Comparison of ENCODE assay signal across 11 cellular contexts in genomic region chr2:101114268-101114783, GRCh38. TPM values are rescaled to one million over a fixed set of nuclear protein-coding genes. Genes with fewer than 3 reads are reported as not detected.
DNase-seq lines count a peak whose midpoint lies in the region; ATAC-seq, FAIRE-seq and TF ChIP-seq lines count a peak whose summit lies in the region.
"Had no signal": no experiment of that assay in that cellular context is flagged by ENCODE, and none has a peak within 500 bp of the region (broad histone marks: within the 10 kb centered on the region; RNA-seq: fewer than 3 reads in every experiment).

No MANE protein-coding gene starts in this region.

- H3K4me3 Mint-ChIP-seq in CD14-positive monocyte, result peak overlapping the region; percentile 17 to 18
- H3K4me3 Mint-ChIP-seq in stimulated activated naive B cell treated with anti-CD40 and anti-IgM and Interleukin-4, amounts not matched to agents 10 μg/mL and 1 μg/mL and 100 μg/mL, for 72 hours, result no peak overlapping the region
- H3K4me3 Mint-ChIP-seq: activated CD4-positive, alpha-beta memory T cell treated with anti-CD3 and anti-CD28 coated beads for 36 hours; activated naive CD4-positive, alpha-beta T cell treated with anti-CD3 and anti-CD28 coated beads for 36 hours had no signal

- no peaks in the 10 kb centered on the region for H3K9me3 Mint-ChIP-seq in CD14-positive monocyte
- H3K9me3 Mint-ChIP-seq in stimulated activated naive B cell treated with anti-CD40 and anti-IgM and Interleukin-4, amounts not matched to agents 10 μg/mL and 1 μg/mL and 100 μg/mL, for 72 hours, result no peaks in the 10 kb centered on the region
- H3K9me3 Mint-ChIP-seq: activated CD4-positive, alpha-beta memory T cell treated with anti-CD3 and anti-CD28 coated beads for 36 hours; activated naive CD4-positive, alpha-beta T cell treated with anti-CD3 and anti-CD28 coated beads for 36 hours had no signal

- H3K27me3 ChIP-seq in HUES48 (ENCODE audit: control insufficient read depth, insufficient read depth, low read length) (no peaks in the 10 kb centered on the region), mucosa of rectum (ENCODE audit: control insufficient read depth in 2 of 2, insufficient read depth in 2 of 2, low read length in 2 of 2) (no peaks in the 10 kb centered on the region)

- H3K36me3 ChIP-seq in HUES48 (ENCODE audit: control insufficient read depth, insufficient read depth, low read length) (no peaks in the 10 kb centered on the region), mucosa of rectum (ENCODE audit: control insufficient read depth in 2 of 2, insufficient read depth in 2 of 2, low read length in 2 of 2) (no peaks in the 10 kb centered on the region)

- peak overlapping the region; percentile 67 for H3K9ac ChIP-seq in HUES48 (ENCODE audit: low read depth, low read length)
- H3K9ac ChIP-seq in mucosa of rectum (ENCODE audit: low read depth in 1 of 2, low read length in 2 of 2), result peak overlapping the region in 1 of 2 donors; percentile 38

- H3K9me3 ChIP-seq in HUES48 (ENCODE audit: control insufficient read depth, insufficient read depth, low read length), result no peaks in the 10 kb centered on the region
- no peaks in the 10 kb centered on the region for H3K9me3 ChIP-seq in mucosa of rectum (ENCODE audit: control insufficient read depth in 2 of 2, low read length in 2 of 2)

- H3K27ac ChIP-seq in HUES48 (ENCODE audit: low read depth, low read length) (peak overlapping the region; percentile 90), mucosa of rectum (ENCODE audit: low read depth in 2 of 2, low read length in 2 of 2) (peak overlapping the region; percentile 28 to 62)

- H3K4me3 ChIP-seq in HUES48 (ENCODE audit: low read depth, low read length), result peak overlapping the region; percentile 46
- H3K4me3 ChIP-seq in mucosa of rectum (ENCODE audit: low read length in 2 of 2), result peak overlapping the region; percentile 23 to 27

- no peaks in the 10 kb centered on the region for H3K27me3 Mint-ChIP-seq in CD14-positive monocyte (ENCODE audit: low read depth in 3 of 3)
- peaks cover 0 to 5% of the 10 kb centered on the region in 2 donors for H3K27me3 Mint-ChIP-seq in stimulated activated naive B cell treated with anti-CD40 and anti-IgM and Interleukin-4, amounts not matched to agents 10 μg/mL and 1 μg/mL and 100 μg/mL, for 72 hours

- H3K36me3 Mint-ChIP-seq in CD14-positive monocyte, result peaks cover 17 to 22% of the 10 kb centered on the region in 2 donors
- H3K36me3 Mint-ChIP-seq in stimulated activated naive B cell treated with anti-CD40 and anti-IgM and Interleukin-4, amounts not matched to agents 10 μg/mL and 1 μg/mL and 100 μg/mL, for 72 hours, result no peaks in the 10 kb centered on the region
- H3K36me3 Mint-ChIP-seq: activated CD4-positive, alpha-beta memory T cell treated with anti-CD3 and anti-CD28 coated beads for 36 hours had no signal

- ATAC-seq in SK-N-SH treated with all-trans-retinoic acid at 6 μM for 48 hours (no peak; the same call in 2 of the 3 replicates), HG02840 (IDR thresholded peaks at IDR 0.05; ENCODE audit: low FRiP score, unreplicated experiment) (no peak)
- no peak for ATAC-seq in stimulated activated naive B cell treated with anti-CD40 and anti-IgM and Interleukin-4, amounts not matched to agents 10 μg/mL and 1 μg/mL and 100 μg/mL, for 72 hours (replicated peaks)

- DNase-seq in CD14-positive monocyte (ENCODE audit: low spot score), result no peak
- DNase-seq in HTR-8/SVneo (ENCODE audit: insufficient read length, low spot score), result no peak
- no peak for DNase-seq in stimulated activated naive B cell treated with anti-CD40 and anti-IgM and Interleukin-4, amounts not matched to agents 10 μg/mL and 1 μg/mL and 100 μg/mL, for 72 hours
- no peak for DNase-seq in midbrain (lab: John Stamatoyannopoulos, UW)
- DNase-seq: activated CD4-positive, alpha-beta memory T cell treated with anti-CD3 and anti-CD28 coated beads for 36 hours; activated naive CD4-positive, alpha-beta T cell treated with anti-CD3 and anti-CD28 coated beads for 36 hours had no signal

- intact Hi-C loops in CD14-positive monocyte (cut with micrococcal nuclease), result loop anchor here in 1 of 2 donors (10.0 kb wide), 1 partner anchor 80 kb away; no protein-coding TSS in a partner anchor

- peaks cover 50% of the 10 kb centered on the region for H3K4me1 ChIP-seq in HUES48 (ENCODE audit: control insufficient read depth, insufficient read depth, low read length)
- peaks cover 25 to 50% of the 10 kb centered on the region in 2 donors for H3K4me1 ChIP-seq in mucosa of rectum (ENCODE audit: control insufficient read depth in 2 of 2, insufficient read depth in 2 of 2, low read length in 2 of 2)

- FAIRE-seq in HTR-8/SVneo (lab: Jason Lieb, UNC), result no peak
- FAIRE-seq: GM12891 had no signal

- H3K4me1 Mint-ChIP-seq in CD14-positive monocyte, result peaks cover 80% of the 10 kb centered on the region
- H3K4me1 Mint-ChIP-seq in stimulated activated naive B cell treated with anti-CD40 and anti-IgM and Interleukin-4, amounts not matched to agents 10 μg/mL and 1 μg/mL and 100 μg/mL, for 72 hours, result peaks cover 6 to 30% of the 10 kb centered on the region in 2 donors

- H3K27ac Mint-ChIP-seq in CD14-positive monocyte, result peak overlapping the region; percentile 92 to 98 (median 93)
- no peak overlapping the region for H3K27ac Mint-ChIP-seq in stimulated activated naive B cell treated with anti-CD40 and anti-IgM and Interleukin-4, amounts not matched to agents 10 μg/mL and 1 μg/mL and 100 μg/mL, for 72 hours
- H3K27ac Mint-ChIP-seq: activated CD4-positive, alpha-beta memory T cell treated with anti-CD3 and anti-CD28 coated beads for 36 hours; activated naive CD4-positive, alpha-beta T cell treated with anti-CD3 and anti-CD28 coated beads for 36 hours had no signal

- TF ChIP-seq CTCF in CD14-positive monocyte (IDR thresholded peaks at IDR 0.05), result no peak

TF ChIP-seq in SK-N-SH treated with all-trans-retinoic acid at 6 μM for 48 hours, 23 proteins besides CTCF, POLR2A, EP300 and RAD21:
- TF ChIP-seq ISL1 (CRISPR knock-in tag; IDR thresholded peaks at IDR 0.05), result peak; percentile 6; the same call in 1 of the 2 replicates
- TF ChIP-seq TOX (CRISPR knock-in tag; IDR thresholded peaks at IDR 0.05; ENCODE audit: borderline replicate concordance), result no peak
- no peak for TF ChIP-seq CSRNP3 (CRISPR knock-in tag; IDR thresholded peaks at IDR 0.05)
- TF ChIP-seq TCF4 (CRISPR knock-in tag; IDR thresholded peaks at IDR 0.05; ENCODE audit: borderline replicate concordance), result peak; percentile 59; the same call in 1 of the 2 replicates
TF ChIP-seq in SK-N-SH treated with all-trans-retinoic acid at 6 μM for 48 hours: peak in this region for 2.

RNA-seq across cellular contexts. Expression of gene TBC1D8, which starts 36.9 kb away (rescaled TPM):
- 10 to 100 TPM; 16.1 to 22.4 TPM for polyA plus RNA-seq in CD14-positive monocyte

Comparison
In these comparisons a context has a peak if more than half of its experiments do, and no peak if none do; other contexts are left out.
1. H3K4me3 Mint-ChIP-seq: peak in CD14-positive monocyte (2 of 2); none in stimulated activated naive B cell treated with anti-CD40 and anti-IgM and Interleukin-4, amounts not matched to agents 10 μg/mL and 1 μg/mL and 100 μg/mL, for 72 hours (0 of 2).